Comparison of ENCODE assay signal across 1 cellular context in genomic region chr19:57559404-57560025, GRCh38.
TF ChIP-seq lines count a peak whose summit lies in the region.

ZNF550 (minus strand) TSS chr19:57559863; CDS start chr19:57559682, 181 bp downstream.

TF ChIP-seq in HepG2, 621 proteins besides CTCF, POLR2A, EP300 and RAD21 (continued from another document):
- peak; percentile 92 for TF ChIP-seq ZHX2 (IDR thresholded peaks at IDR 0.05; ENCODE audit: low read depth)
- TF ChIP-seq ZHX2 (CRISPR knock-in tag; IDR thresholded peaks at IDR 0.05; ENCODE audit: borderline replicate concordance): no peak
- TF ChIP-seq KAT8 (CRISPR knock-in tag; IDR thresholded peaks at IDR 0.05): peak; percentile 74; the same call in 1 of the 2 replicates
- TF ChIP-seq FOXJ3 (CRISPR knock-in tag; IDR thresholded peaks at IDR 0.05; ENCODE audit: borderline replicate concordance): no peak
- TF ChIP-seq SRF (IDR thresholded peaks at IDR 0.05; ENCODE audit: low read depth, low read length): no peak
- TF ChIP-seq HINFP (CRISPR knock-in tag; IDR thresholded peaks at IDR 0.05; ENCODE audit: low read depth): peak; percentile 20; the same call in 1 of the 2 replicates
- no peak for TF ChIP-seq ZNF10 (CRISPR knock-in tag; IDR thresholded peaks at IDR 0.05; ENCODE audit: borderline replicate concordance, low read depth)
- no peak for TF ChIP-seq ZNF207 (IDR thresholded peaks at IDR 0.05; ENCODE audit: borderline replicate concordance)
- TF ChIP-seq ZMYM3 (CRISPR knock-in tag; IDR thresholded peaks at IDR 0.05): no peak
- TF ChIP-seq SP2 (CRISPR knock-in tag; IDR thresholded peaks at IDR 0.05): peak; percentile 94
- TF ChIP-seq HNRNPLL (IDR thresholded peaks at IDR 0.05; ENCODE audit: low read depth, low read length, poor library complexity, severe bottlenecking): no peak
- peak; percentile 19; the same call in 1 of the 2 replicates for TF ChIP-seq ARID5B (CRISPR knock-in tag; IDR thresholded peaks at IDR 0.05)
- TF ChIP-seq KLF12 (CRISPR knock-in tag; IDR thresholded peaks at IDR 0.05; ENCODE audit: borderline replicate concordance): peak; percentile 94; the same call in 1 of the 2 replicates
- TF ChIP-seq ZNF543 (CRISPR knock-in tag; IDR thresholded peaks at IDR 0.05): peak; percentile 49; the same call in 1 of the 2 replicates
- no peak for TF ChIP-seq JDP2 (CRISPR knock-in tag; IDR thresholded peaks at IDR 0.05; ENCODE audit: borderline replicate concordance)
- 0 out of 2 replicates have a peak, but pooled peaks have one; percentile 76 for TF ChIP-seq ZNF615 (CRISPR knock-in tag; IDR thresholded peaks at IDR 0.05; ENCODE audit: borderline replicate concordance)
- TF ChIP-seq ZNF33B (CRISPR knock-in tag; IDR thresholded peaks at IDR 0.05): peak; percentile 59; the same call in 1 of the 2 replicates
- TF ChIP-seq NR0B2 (CRISPR knock-in tag; IDR thresholded peaks at IDR 0.05): peak; percentile 55; the same call in 1 of the 2 replicates
